ENCODE assay signal across 10 cellular contexts in the genomic region with DNA sequence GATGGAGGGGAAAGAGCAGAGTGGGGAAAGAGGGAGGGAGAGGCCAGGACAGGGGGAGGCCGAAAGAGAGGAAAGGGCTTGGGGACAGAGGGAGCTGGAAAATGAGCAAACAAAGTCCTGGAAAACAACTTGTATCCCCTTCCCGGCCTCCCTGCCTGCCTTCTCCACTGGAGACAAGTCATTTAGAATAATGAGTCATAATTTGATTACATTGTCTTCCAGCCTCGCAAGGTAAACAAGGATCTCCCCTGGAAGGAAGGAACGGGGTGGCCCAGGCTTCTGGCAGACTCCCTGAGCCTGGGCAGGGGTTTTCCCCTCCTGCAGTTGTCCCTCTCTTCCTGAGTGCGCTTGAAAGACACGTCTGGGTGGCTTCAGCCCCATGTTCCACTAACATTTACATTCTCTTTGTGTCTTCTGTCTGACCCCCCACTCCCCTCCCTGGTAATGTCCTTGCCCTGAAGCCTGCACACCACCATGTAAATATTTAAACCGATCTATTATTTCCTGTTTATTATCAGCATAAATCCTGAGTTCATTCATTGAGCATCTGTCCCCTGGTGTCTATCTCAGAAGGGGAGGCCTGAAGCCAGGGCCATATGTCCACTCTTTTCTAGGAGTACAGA. TPM values are rescaled to one million over a fixed set of nuclear protein-coding genes. Genes with fewer than 3 reads are reported as not detected.
DNase-seq lines count a peak whose midpoint lies in the region; ATAC-seq, FAIRE-seq and TF ChIP-seq lines count a peak whose summit lies in the region.
"Had no signal": no experiment of that assay in that cellular context is flagged by ENCODE, and none has a peak within 500 bp of the region (broad histone marks: within the 10 kb centered on the region; RNA-seq: fewer than 3 reads in every experiment).

No MANE protein-coding gene starts in this region.

- peak overlapping the region; percentile 70 for H3K4me2 ChIP-seq in PC-9

- 19 to 37% (median 31%) methylated on average over 7 of the region's 7 CpGs for WGBS in ovary, 3 donors

- TF ChIP-seq POLR2A in ovary (IDR thresholded peaks at IDR 0.05) = no peak

- POLR2A ChIA-PET in PC-9 (lab: Charles Lee; ENCODE audit: unreplicated experiment) = no interaction called here

- H3K4me3 ChIP-seq in PC-9 (peak overlapping the region; percentile 7; the same call in 1 of the 2 replicates), fibroblast of the aortic adventitia (ENCODE audit: low read depth, low read length) (no peak overlapping the region), ovary (no peak overlapping the region)

- H3K27me3 ChIP-seq in PC-9 (ENCODE audit: insufficient read depth, low read depth) (no peaks in the 10 kb centered on the region), ovary (no peaks in the 10 kb centered on the region)

- ATAC-seq in omental fat pad (ENCODE audit: low FRiP score) = no peak

- no peaks in the 10 kb centered on the region for H4K20me1 ChIP-seq in PC-9 (ENCODE audit: insufficient read depth)

- no peaks in the 10 kb centered on the region for H3K79me2 ChIP-seq in PC-9 (ENCODE audit: low read depth)

- FAIRE-seq in GM19239 (lab: Jason Lieb, UNC) = no peak

- H3F3A ChIP-seq in PC-9 (ENCODE audit: insufficient read depth, low read depth) = peaks cover 55% of the 10 kb centered on the region

- no peak for TF ChIP-seq EP300 in ovary (IDR thresholded peaks at IDR 0.05)

- H3K36me3 ChIP-seq in PC-9 (ENCODE audit: low read depth) (no peaks in the 10 kb centered on the region), ovary (no peaks in the 10 kb centered on the region)

- H3K9me3 ChIP-seq in PC-9 (ENCODE audit: insufficient read depth, low read depth) = no peaks in the 10 kb centered on the region
- no peaks in the 10 kb centered on the region for H3K9me3 ChIP-seq in ovary

- DNase-seq in HPDE6-E6E7 (ENCODE audit: extremely low spot score) (peak; percentile 72), PC-9 (peak; percentile 57 to 84), fibroblast of the aortic adventitia (ENCODE audit: low read depth) (peak; percentile 58), retina (peak; percentile 31), ovary (no peak), GM19239 (ENCODE audit: insufficient read length, low spot score) (no peak), omental fat pad (ENCODE audit: low spot score) (no peak), epidermal melanocyte (ENCODE audit: insufficient read length, low spot score) (no peak)
- DNase-seq: activated CD4-positive, CD25-positive, alpha-beta regulatory T cell treated with anti-CD3 and anti-CD28 coated beads, Interleukin-2, amount 50 U/mL, for 72 hours; NCI-H1105 had no signal

- intact Hi-C loops in PC-9 (cut with micrococcal nuclease; ENCODE audit: unreplicated experiment) = loop anchor here (2.0 kb wide), 1 partner anchor 31 kb away; no protein-coding TSS in a partner anchor
- intact Hi-C loops in ovary (cut with DNase I) = no loop called here

- no peak for TF ChIP-seq CTCF in PC-9 (conservative IDR thresholded peaks at IDR 0.05)
- no peak for TF ChIP-seq CTCF in fibroblast of the aortic adventitia (IDR thresholded peaks at IDR 0.05; ENCODE audit: insufficient read depth, low read length)
- TF ChIP-seq CTCF in ovary (IDR thresholded peaks at IDR 0.05) = no peak
- TF ChIP-seq CTCF in omental fat pad (IDR thresholded peaks at IDR 0.05) = no peak

- BruUV-seq in PC-9 (replicated peaks; lab: Mats Ljungman, UMichigan) = no TSS peak

- no peak overlapping the region for H2AFZ ChIP-seq in PC-9

- CTCF ChIA-PET in PC-9 (lab: Charles Lee) = interaction anchor here (1.1 kb wide), 1 partner anchor 35 kb away, joined by 4 read pairs; no protein-coding TSS in a partner anchor

- H3K4me1 ChIP-seq in PC-9 (replicated peaks; ENCODE audit: insufficient read depth) (peaks cover 84% of the 10 kb centered on the region), ovary (ENCODE audit: insufficient read depth) (peaks cover 11% of the 10 kb centered on the region)

- H3K9me2 ChIP-seq in PC-9 (ENCODE audit: insufficient read depth) = no peaks in the 10 kb centered on the region

- peak overlapping the region; percentile 78 for H3K27ac ChIP-seq in PC-9
- no peak overlapping the region for H3K27ac ChIP-seq in ovary

RNA-seq across cellular contexts. Expression of a gene that starts 12.1 kb away (rescaled TPM):
- 49.1 and 54.8 TPM in 2 replicates for total RNA-seq in PC-9 (2021)
- total RNA-seq in fibroblast of the aortic adventitia (ENCODE audit: low replicate concordance) = 22.6 and 32.4 TPM in 2 replicates
- 10 to 100 TPM; 21.9 to 44.1 (median 25.9) TPM for total RNA-seq in ovary
- polyA plus RNA-seq in ovary = 10 to 100 TPM; 35.1 to 45.0 TPM
- total RNA-seq in omental fat pad = 10 to 100 TPM; 30.3 to 54.7 (median 42.5) TPM

RNA-seq across cellular contexts. Expression of a gene that starts 54.8 kb away (rescaled TPM):
- total RNA-seq in PC-9 (2021) (not detected in 2 replicates), fibroblast of the aortic adventitia (ENCODE audit: low replicate concordance) (0.18 and 0.57 TPM in 2 replicates), ovary (1 to 10 TPM in 1 of 7 donors, under 1 TPM in 5, not detected in 1; 0.20 to 4.7 (median 0.44) TPM), omental fat pad (under 1 TPM in 2 of 4 donors, not detected in 2; 0.09 to 0.44 TPM)
- polyA plus RNA-seq in ovary = under 1 TPM; 0.25 to 0.70 TPM

Comparison
In these comparisons a context has a peak if more than half of its experiments do, and no peak if none do; other contexts are left out.
1. DNase-seq: peak in HPDE6-E6E7 (single experiment), PC-9 (2 of 2), fibroblast of the aortic adventitia (single experiment) and retina (single experiment); none in ovary (0 of 5), GM19239 (single experiment), omental fat pad (single experiment) and epidermal melanocyte (single experiment).